Comparison of ENCODE assay signal across 9 cellular contexts in the genomic region with DNA sequence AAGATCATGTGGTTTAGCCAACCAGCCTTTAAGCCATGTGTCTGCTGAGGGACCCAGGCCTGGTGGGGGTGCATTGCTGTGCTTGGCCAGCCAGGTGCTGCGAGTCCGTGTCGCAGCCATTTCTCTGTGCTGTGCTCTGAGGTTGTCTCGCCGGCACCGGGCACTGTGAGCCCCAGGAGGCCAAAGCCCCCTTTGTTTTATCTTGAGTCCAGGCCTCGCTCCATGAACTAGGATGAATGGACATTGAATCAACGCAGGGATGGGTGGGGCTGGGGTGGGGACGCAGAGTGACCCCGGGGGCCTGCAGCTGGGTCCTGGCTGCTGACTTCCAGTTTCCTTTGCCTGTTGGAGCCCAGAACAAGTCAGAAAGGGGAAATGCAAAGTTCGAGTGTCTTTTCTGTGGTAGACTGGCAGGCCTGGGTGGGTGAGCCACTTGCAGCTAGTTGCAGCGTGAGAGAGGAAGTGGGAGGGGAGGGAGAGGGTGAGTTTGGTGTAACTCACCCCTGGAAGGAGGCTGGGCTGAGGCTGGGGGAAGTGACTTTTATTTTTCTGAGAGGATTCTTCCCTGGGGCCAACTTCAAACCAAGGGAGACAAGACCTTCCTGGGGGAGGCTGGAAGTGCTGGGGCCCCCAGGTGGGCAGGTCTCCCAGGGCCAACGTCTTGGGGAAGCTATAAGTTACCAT.
DNase-seq lines count a peak whose midpoint lies in the region; ATAC-seq and TF ChIP-seq lines count a peak whose summit lies in the region.
"Had no signal": no experiment of that assay in that cellular context is flagged by ENCODE, and none has a peak within 500 bp of the region (broad histone marks: within the 10 kb centered on the region; RNA-seq: fewer than 3 reads in every experiment).

No MANE protein-coding gene starts in this region.

- H3K27ac Mint-ChIP-seq in WTC11 = peak overlapping the region; percentile 100

- no peaks in the 10 kb centered on the region for H3K27me3 Mint-ChIP-seq in WTC11 (ENCODE audit: low read depth)

- H3K4me1 ChIP-seq in HUES48 (ENCODE audit: control insufficient read depth, insufficient read depth, low read length) (peaks cover 42% of the 10 kb centered on the region), duodenal mucosa (ENCODE audit: control insufficient read depth in 1 of 2, insufficient read depth in 2 of 2, low read length in 2 of 2) (peaks cover 49 to 58% of the 10 kb centered on the region in 2 donors), thoracic aorta (ENCODE audit: control insufficient read depth in 1 of 2, low read depth in 2 of 2) (peaks cover 9 to 15% of the 10 kb centered on the region in 2 donors)
- H3K4me1 ChIP-seq: parathyroid adenoma had no signal

- CTCF ChIA-PET in WTC11 (lab: Charles Lee) = interaction anchor here (0.6 to 2.5 kb wide), 8 partner anchors 11 to 66 kb away, joined by 3 to 36 read pairs (median 3); no protein-coding TSS in a partner anchor

- peak overlapping the region; percentile 90 for H3K27ac ChIP-seq in HUES48 (ENCODE audit: low read depth, low read length)
- H3K27ac ChIP-seq in duodenal mucosa (ENCODE audit: low read depth, low read length) = peak overlapping the region; percentile 34
- H3K27ac ChIP-seq in thoracic aorta = no peak overlapping the region

- DNase-seq in AG10803 (ENCODE audit: low read depth) (peak; percentile 68), WTC11 (ENCODE audit: low spot score) (no peak), midbrain (lab: John Stamatoyannopoulos, UW) (peak; percentile 29), thoracic aorta (ENCODE audit: low spot score) (peak; percentile 27), NCI-H1105 (lab: John Stamatoyannopoulos, UW) (no peak)

- H3K36me3 Mint-ChIP-seq in WTC11 = peaks cover 24% of the 10 kb centered on the region

- no peak overlapping the region for H3K4me3 ChIP-seq in AG10803 (ENCODE audit: low read length)
- peak overlapping the region; percentile 53 for H3K4me3 ChIP-seq in HUES48 (ENCODE audit: low read depth, low read length)
- peak overlapping the region in 1 of 2 donors; percentile 36 for H3K4me3 ChIP-seq in duodenal mucosa (ENCODE audit: low read depth in 1 of 2, low read length in 2 of 2)
- H3K4me3 ChIP-seq in thoracic aorta = no peak overlapping the region

- H3K36me3 ChIP-seq in HUES48 (ENCODE audit: control insufficient read depth, insufficient read depth, low read length) (0 out of 2 replicates have a peak, but pooled peaks cover 8% of the 10 kb centered on the region), duodenal mucosa (ENCODE audit: control insufficient read depth in 1 of 2, insufficient read depth in 2 of 2, low read length in 2 of 2) (peaks cover 0 to 5% of the 10 kb centered on the region in 2 donors), thoracic aorta (no peaks in the 10 kb centered on the region)

- ATAC-seq in GM19438 (IDR thresholded peaks at IDR 0.05; ENCODE audit: low read depth, unreplicated experiment) (peak; percentile 46), WTC11 (peak; percentile 29), thoracic aorta (ENCODE audit: insufficient number of reproducible peaks, low FRiP score, low read depth) (no peak)

- H3K27me3 ChIP-seq in HUES48 (ENCODE audit: control insufficient read depth, insufficient read depth, low read length) = no peaks in the 10 kb centered on the region
- no peaks in the 10 kb centered on the region for H3K27me3 ChIP-seq in duodenal mucosa (ENCODE audit: control insufficient read depth in 1 of 2, insufficient read depth in 2 of 2, low read length in 2 of 2)
- H3K27me3 ChIP-seq in thoracic aorta (replicated peaks; ENCODE audit: insufficient read depth) = no peaks in the 10 kb centered on the region

- H3K4me1 Mint-ChIP-seq in WTC11 = peaks cover 68% of the 10 kb centered on the region

- POLR2A ChIA-PET in WTC11 (lab: Charles Lee) = interaction anchor here (0.6 to 1.8 kb wide), 9 partner anchors 9 to 1082 kb away, joined by 3 to 14 read pairs (median 3); no protein-coding TSS in a partner anchor

- peaks cover 5% of the 10 kb centered on the region for H3K9me3 Mint-ChIP-seq in WTC11

- TF ChIP-seq CTCF in AG10803 (conservative IDR thresholded peaks at IDR 0.05; ENCODE audit: low read length) (no peak), WTC11 (IDR thresholded peaks at IDR 0.05) (no peak), thoracic aorta (IDR thresholded peaks at IDR 0.05) (no peak)

- peak overlapping the region; percentile 54 for H3K4me3 Mint-ChIP-seq in WTC11

- 0 out of 2 replicates have a peak overlapping the region, but pooled peaks have one; percentile 14 for H3K9ac ChIP-seq in HUES48 (ENCODE audit: low read depth, low read length)
- H3K9ac ChIP-seq in duodenal mucosa (ENCODE audit: low read depth in 1 of 2, low read length in 2 of 2) = peak overlapping the region in 1 of 2 donors; percentile 2
- H3K9ac ChIP-seq: parathyroid adenoma had no signal

- no peaks in the 10 kb centered on the region for H3K9me3 ChIP-seq in HUES48 (ENCODE audit: control insufficient read depth, insufficient read depth, low read length)
- no peaks in the 10 kb centered on the region for H3K9me3 ChIP-seq in duodenal mucosa (ENCODE audit: control insufficient read depth in 1 of 2, low read length in 2 of 2)
- no peaks in the 10 kb centered on the region for H3K9me3 ChIP-seq in thoracic aorta

TF ChIP-seq in WTC11, 78 proteins besides CTCF, POLR2A, EP300 and RAD21 (continues in another document):
- TF ChIP-seq ZNF423 (CRISPR knock-in tag; IDR thresholded peaks at IDR 0.05) (no peak), IRF2 (CRISPR knock-in tag; IDR thresholded peaks at IDR 0.05; ENCODE audit: borderline replicate concordance, low read depth) (no peak), RELA (CRISPR knock-in tag; IDR thresholded peaks at IDR 0.05; ENCODE audit: borderline replicate concordance) (no peak), ZNF396 (CRISPR knock-in tag; IDR thresholded peaks at IDR 0.05; ENCODE audit: borderline replicate concordance) (no peak), NR1H2 (CRISPR knock-in tag; IDR thresholded peaks at IDR 0.05) (no peak), TP53 (CRISPR knock-in tag; IDR thresholded peaks at IDR 0.05) (no peak)
- TF ChIP-seq, protein P1, sequence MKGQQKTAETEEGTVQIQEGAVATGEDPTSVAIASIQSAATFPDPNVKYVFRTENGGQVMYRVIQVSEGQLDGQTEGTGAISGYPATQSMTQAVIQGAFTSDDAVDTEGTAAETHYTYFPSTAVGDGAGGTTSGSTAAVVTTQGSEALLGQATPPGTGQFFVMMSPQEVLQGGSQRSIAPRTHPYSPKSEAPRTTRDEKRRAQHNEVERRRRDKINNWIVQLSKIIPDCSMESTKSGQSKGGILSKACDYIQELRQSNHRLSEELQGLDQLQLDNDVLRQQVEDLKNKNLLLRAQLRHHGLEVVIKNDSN (CRISPR knock-in tag; IDR thresholded peaks at IDR 0.05) = no peak
- TF ChIP-seq, protein P2, sequence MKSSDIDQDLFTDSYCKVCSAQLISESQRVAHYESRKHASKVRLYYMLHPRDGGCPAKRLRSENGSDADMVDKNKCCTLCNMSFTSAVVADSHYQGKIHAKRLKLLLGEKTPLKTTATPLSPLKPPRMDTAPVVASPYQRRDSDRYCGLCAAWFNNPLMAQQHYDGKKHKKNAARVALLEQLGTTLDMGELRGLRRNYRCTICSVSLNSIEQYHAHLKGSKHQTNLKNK (CRISPR knock-in tag; IDR thresholded peaks at IDR 0.05) = no peak
- TF ChIP-seq, protein P3, sequence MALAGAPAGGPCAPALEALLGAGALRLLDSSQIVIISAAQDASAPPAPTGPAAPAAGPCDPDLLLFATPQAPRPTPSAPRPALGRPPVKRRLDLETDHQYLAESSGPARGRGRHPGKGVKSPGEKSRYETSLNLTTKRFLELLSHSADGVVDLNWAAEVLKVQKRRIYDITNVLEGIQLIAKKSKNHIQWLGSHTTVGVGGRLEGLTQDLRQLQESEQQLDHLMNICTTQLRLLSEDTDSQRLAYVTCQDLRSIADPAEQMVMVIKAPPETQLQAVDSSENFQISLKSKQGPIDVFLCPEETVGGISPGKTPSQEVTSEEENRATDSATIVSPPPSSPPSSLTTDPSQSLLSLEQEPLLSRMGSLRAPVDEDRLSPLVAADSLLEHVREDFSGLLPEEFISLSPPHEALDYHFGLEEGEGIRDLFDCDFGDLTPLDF (CRISPR knock-in tag; IDR thresholded peaks at IDR 0.05) = no peak
- TF ChIP-seq, protein P4, sequence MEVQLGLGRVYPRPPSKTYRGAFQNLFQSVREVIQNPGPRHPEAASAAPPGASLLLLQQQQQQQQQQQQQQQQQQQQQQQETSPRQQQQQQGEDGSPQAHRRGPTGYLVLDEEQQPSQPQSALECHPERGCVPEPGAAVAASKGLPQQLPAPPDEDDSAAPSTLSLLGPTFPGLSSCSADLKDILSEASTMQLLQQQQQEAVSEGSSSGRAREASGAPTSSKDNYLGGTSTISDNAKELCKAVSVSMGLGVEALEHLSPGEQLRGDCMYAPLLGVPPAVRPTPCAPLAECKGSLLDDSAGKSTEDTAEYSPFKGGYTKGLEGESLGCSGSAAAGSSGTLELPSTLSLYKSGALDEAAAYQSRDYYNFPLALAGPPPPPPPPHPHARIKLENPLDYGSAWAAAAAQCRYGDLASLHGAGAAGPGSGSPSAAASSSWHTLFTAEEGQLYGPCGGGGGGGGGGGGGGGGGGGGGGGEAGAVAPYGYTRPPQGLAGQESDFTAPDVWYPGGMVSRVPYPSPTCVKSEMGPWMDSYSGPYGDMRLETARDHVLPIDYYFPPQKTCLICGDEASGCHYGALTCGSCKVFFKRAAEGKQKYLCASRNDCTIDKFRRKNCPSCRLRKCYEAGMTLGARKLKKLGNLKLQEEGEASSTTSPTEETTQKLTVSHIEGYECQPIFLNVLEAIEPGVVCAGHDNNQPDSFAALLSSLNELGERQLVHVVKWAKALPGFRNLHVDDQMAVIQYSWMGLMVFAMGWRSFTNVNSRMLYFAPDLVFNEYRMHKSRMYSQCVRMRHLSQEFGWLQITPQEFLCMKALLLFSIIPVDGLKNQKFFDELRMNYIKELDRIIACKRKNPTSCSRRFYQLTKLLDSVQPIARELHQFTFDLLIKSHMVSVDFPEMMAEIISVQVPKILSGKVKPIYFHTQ (CRISPR knock-in tag; IDR thresholded peaks at IDR 0.05) = no peak

Comparison
In these comparisons a context has a peak if more than half of its experiments do, and no peak if none do; other contexts are left out.
1. DNase-seq: peak in AG10803 (single experiment), midbrain (single experiment) and thoracic aorta (single experiment); none in WTC11 (single experiment) and NCI-H1105 (single experiment).
2. H3K27ac ChIP-seq: peak in HUES48 (single experiment) and duodenal mucosa (single experiment); none in thoracic aorta (0 of 2).